21 cellular contexts compared by ENCODE assay signal in the genomic region with DNA sequence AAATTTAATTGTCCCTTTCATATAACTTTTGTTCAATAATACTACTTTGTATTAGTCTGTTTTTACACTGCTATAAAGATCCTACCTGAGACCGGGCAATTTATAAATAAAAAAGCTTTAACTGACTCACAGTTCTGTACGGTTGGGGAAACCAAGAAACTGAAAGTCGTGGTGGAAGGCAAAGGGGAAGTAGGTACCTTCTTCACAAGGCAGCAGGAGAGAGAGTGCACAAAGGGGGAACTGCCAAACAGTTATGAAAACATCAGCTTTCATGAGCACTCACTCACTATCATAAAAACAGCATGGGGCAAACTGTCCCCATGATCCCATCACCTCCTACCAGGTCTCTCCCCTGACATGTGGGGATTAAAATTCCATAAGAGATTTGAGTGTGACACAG.
"Had no signal": no experiment of that assay in that cellular context is flagged by ENCODE, and none has a peak within 500 bp of the region (broad histone marks: within the 10 kb centered on the region; RNA-seq: fewer than 3 reads in every experiment).

No MANE protein-coding gene starts in this region.

- ATAC-seq: activated T-cell treated with anti-CD3 and anti-CD28 coated beads, Interleukin-2, amount 50 U/mL, for 72 hours; gastroesophageal sphincter; natural killer cell treated with Interleukin-12 subunit alpha and Interleukin-12 subunit beta and Interleukin-15 and Interleukin-18, amount 100 ng/mL, for 72 hours had no signal

- DNase-seq: activated B cell treated with CpG ODN at 0.5 μM for 24 hours; activated CD4-positive, alpha-beta memory T cell treated with anti-CD3 and anti-CD28 coated beads for 36 hours; activated CD4-positive, alpha-beta T cell treated with anti-CD3 and anti-CD28 coated beads for 4 hours; activated effector memory CD4-positive, alpha-beta T cell treated with Interleukin-2 at 50 U/mL for 16 hours; activated naive CD4-positive, alpha-beta T cell treated with anti-CD3 and anti-CD28 coated beads for 36 hours; activated naive CD8-positive, alpha-beta T cell treated with anti-CD3 and anti-CD28 coated beads, Interleukin-2, amount 10 ng/mL, durations not matched to agents 7 days and 5 days; activated T-cell treated with anti-CD3 and anti-CD28 coated beads, Interleukin-2, amount 50 U/mL, for 72 hours; amniotic stem cell; cerebellar nuclear complex; endodermal cell; head of caudate nucleus; hypothalamus; left ventricle myocardium inferior; retina; stimulated activated CD4-positive, alpha-beta T cell treated with anti-CD3 and anti-CD28 coated beads, Interleukin-4, amount 100 ng/mL, for 1 hour; stimulated activated naive CD4-positive, alpha-beta T cell; testis; trophoblast cell; uterus had no signal
